In genomic region chr16:86585821-86586611, GRCh38 we compare ENCODE assay signal across 1 cellular context.
TF ChIP-seq lines count a peak whose summit lies in the region.

No MANE protein-coding gene starts in this region.

TF ChIP-seq in SK-N-SH, 30 proteins besides CTCF, POLR2A, EP300 and RAD21 (continued from another document):
- TF ChIP-seq FOXM1 (IDR thresholded peaks at IDR 0.05; ENCODE audit: low read depth): no peak
- TF ChIP-seq USF1 (IDR thresholded peaks at IDR 0.05; ENCODE audit: borderline replicate concordance, low read depth): no peak
